In genomic region chr2:112096098-112096497, GRCh38 we compare ENCODE assay signal across 1 cellular context.
TF ChIP-seq lines count a peak whose summit lies in the region.

No MANE protein-coding gene starts in this region.

TF ChIP-seq in GM23338, 12 proteins besides CTCF, POLR2A, EP300 and RAD21 (continued from another document):
- TF ChIP-seq REST (IDR thresholded peaks at IDR 0.05; ENCODE audit: unreplicated experiment) (no peak), EZH2 (IDR thresholded peaks at IDR 0.05; ENCODE audit: low read depth, unreplicated experiment) (no peak), CREB1 (CRISPR knock-in tag; IDR thresholded peaks at IDR 0.05; ENCODE audit: low read depth) (no peak), ZNF331 (CRISPR knock-in tag; IDR thresholded peaks at IDR 0.05; ENCODE audit: low read depth) (no peak), NANOG (IDR thresholded peaks at IDR 0.05; ENCODE audit: borderline replicate concordance) (no peak), ZNF114 (CRISPR knock-in tag; IDR thresholded peaks at IDR 0.05) (no peak), POLR2AphosphoS5 (IDR thresholded peaks at IDR 0.05; ENCODE audit: low read depth) (no peak), ZNF462 (CRISPR knock-in tag; IDR thresholded peaks at IDR 0.05) (no peak), ETS1 (IDR thresholded peaks at IDR 0.05) (no peak), STAT1 (IDR thresholded peaks at IDR 0.05; ENCODE audit: unreplicated experiment) (no peak)
